Comparison of ENCODE assay signal across 1 cellular context in genomic region chr2:30334738-30335426, GRCh38.
TF ChIP-seq lines count a peak whose summit lies in the region.

No MANE protein-coding gene starts in this region.

TF ChIP-seq in liver, 16 proteins besides CTCF, POLR2A, EP300 and RAD21 (continued from another document):
- TF ChIP-seq REST (IDR thresholded peaks at IDR 0.05) (no peak), EGR1 (IDR thresholded peaks at IDR 0.05; ENCODE audit: low read depth in 2 of 2) (no peak), JUND (IDR thresholded peaks at IDR 0.05) (no peak), FOXA1 (IDR thresholded peaks at IDR 0.05) (no peak), ATF3 (IDR thresholded peaks at IDR 0.05) (no peak), HNF4G (IDR thresholded peaks at IDR 0.05) (no peak), TAF1 (conservative IDR thresholded peaks at IDR 0.05) (no peak)
